ENCODE assay signal across 1 cellular context in genomic region chr15:64149424-64150235, GRCh38.
TF ChIP-seq lines count a peak whose summit lies in the region.

No MANE protein-coding gene starts in this region.

TF ChIP-seq in SK-N-SH, 30 proteins besides CTCF, POLR2A, EP300 and RAD21 (continued from another document):
- TF ChIP-seq SIN3A (IDR thresholded peaks at IDR 0.05; ENCODE audit: borderline replicate concordance, low read depth, low read length) (no peak), MXI1 (IDR thresholded peaks at IDR 0.05; ENCODE audit: low read depth, low read length) (no peak), JUND (IDR thresholded peaks at IDR 0.05) (no peak), NFIC (IDR thresholded peaks at IDR 0.05; ENCODE audit: borderline replicate concordance) (no peak), RXRA (IDR thresholded peaks at IDR 0.05; ENCODE audit: borderline replicate concordance, low read depth) (no peak), POLR2AphosphoS5 (IDR thresholded peaks at IDR 0.05; ENCODE audit: low read depth, low read length) (no peak), FOXJ3 (CRISPR knock-in tag; IDR thresholded peaks at IDR 0.05) (no peak), FOSL2 (IDR thresholded peaks at IDR 0.05; ENCODE audit: borderline replicate concordance, low read depth) (no peak)
- TF ChIP-seq, protein P1, sequence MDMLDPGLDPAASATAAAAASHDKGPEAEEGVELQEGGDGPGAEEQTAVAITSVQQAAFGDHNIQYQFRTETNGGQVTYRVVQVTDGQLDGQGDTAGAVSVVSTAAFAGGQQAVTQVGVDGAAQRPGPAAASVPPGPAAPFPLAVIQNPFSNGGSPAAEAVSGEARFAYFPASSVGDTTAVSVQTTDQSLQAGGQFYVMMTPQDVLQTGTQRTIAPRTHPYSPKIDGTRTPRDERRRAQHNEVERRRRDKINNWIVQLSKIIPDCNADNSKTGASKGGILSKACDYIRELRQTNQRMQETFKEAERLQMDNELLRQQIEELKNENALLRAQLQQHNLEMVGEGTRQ (IDR thresholded peaks at IDR 0.05; ENCODE audit: borderline replicate concordance, low read depth, low read length): no peak
- TF ChIP-seq, protein P2, sequence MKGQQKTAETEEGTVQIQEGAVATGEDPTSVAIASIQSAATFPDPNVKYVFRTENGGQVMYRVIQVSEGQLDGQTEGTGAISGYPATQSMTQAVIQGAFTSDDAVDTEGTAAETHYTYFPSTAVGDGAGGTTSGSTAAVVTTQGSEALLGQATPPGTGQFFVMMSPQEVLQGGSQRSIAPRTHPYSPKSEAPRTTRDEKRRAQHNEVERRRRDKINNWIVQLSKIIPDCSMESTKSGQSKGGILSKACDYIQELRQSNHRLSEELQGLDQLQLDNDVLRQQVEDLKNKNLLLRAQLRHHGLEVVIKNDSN (IDR thresholded peaks at IDR 0.05; ENCODE audit: borderline replicate concordance, low read depth): no peak
